ENCODE assay signal across 6 cellular contexts in the genomic region with DNA sequence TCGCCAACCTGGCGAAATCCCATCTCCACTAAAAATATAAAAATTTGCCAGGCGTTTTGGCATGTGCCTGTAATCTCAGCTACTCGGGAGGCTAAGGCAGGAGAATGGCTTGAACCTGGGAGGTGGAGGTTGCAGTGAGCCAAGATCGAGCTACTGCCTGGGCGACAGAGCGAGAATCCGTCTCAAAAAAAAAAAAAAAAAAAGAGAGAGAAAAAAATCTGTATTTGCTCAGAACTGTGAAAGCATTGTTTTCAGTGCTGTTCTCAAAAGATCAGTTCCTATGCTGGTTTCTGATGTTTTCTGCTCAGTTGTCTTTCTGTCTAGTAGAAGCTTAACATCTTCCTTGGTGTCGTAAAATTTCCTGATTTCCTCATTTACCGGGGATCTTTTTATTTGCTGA. TPM values are rescaled to one million over a fixed set of nuclear protein-coding genes. Genes with fewer than 3 reads are reported as not detected.
DNase-seq lines count a peak whose midpoint lies in the region; ATAC-seq and TF ChIP-seq lines count a peak whose summit lies in the region.

No MANE protein-coding gene starts in this region.

- peaks cover 56% of the 10 kb centered on the region for H3K36me3 Mint-ChIP-seq in activated CD4-positive, alpha-beta memory T cell treated with anti-CD3 and anti-CD28 coated beads, Interleukin-2, amount 10 ng/mL, durations not matched to agents 7 days and 5 days (ENCODE audit: low read depth)
- no peaks in the 10 kb centered on the region for H3K36me3 Mint-ChIP-seq in natural killer cell

- no peaks in the 10 kb centered on the region for H3K27me3 Mint-ChIP-seq in activated CD4-positive, alpha-beta memory T cell treated with anti-CD3 and anti-CD28 coated beads, Interleukin-2, amount 10 ng/mL, durations not matched to agents 7 days and 5 days
- no peaks in the 10 kb centered on the region for H3K27me3 Mint-ChIP-seq in natural killer cell (ENCODE audit: low read depth in 2 of 2)

- CTCF ChIA-PET in activated CD4-positive, alpha-beta memory T cell treated with anti-CD3 and anti-CD28 coated beads, Interleukin-2, amount 10 ng/mL, durations not matched to agents 7 days and 5 days (lab: Charles Lee): interaction anchor here (0.6 to 4.7 kb wide), 12 partner anchors 15 to 311 kb away, joined by 3 to 46 read pairs (median 4); no protein-coding TSS in a partner anchor

- POLR2A ChIA-PET in activated CD4-positive, alpha-beta memory T cell treated with anti-CD3 and anti-CD28 coated beads, Interleukin-2, amount 10 ng/mL, durations not matched to agents 7 days and 5 days (lab: Charles Lee): interaction anchor here (0.8 to 4.9 kb wide), 15 partner anchors 10 to 342 kb away, joined by 3 to 114 read pairs (median 7); a partner anchor contains a TSS

- no peak for DNase-seq in activated CD4-positive, alpha-beta memory T cell treated with anti-CD3 and anti-CD28 coated beads, Interleukin-2, amount 10 ng/mL, durations not matched to agents 7 days and 5 days
- DNase-seq in natural killer cell (no peak), hippocampal formation (lab: John Stamatoyannopoulos, UW) (no peak)

- H3K4me1 Mint-ChIP-seq in activated CD4-positive, alpha-beta memory T cell treated with anti-CD3 and anti-CD28 coated beads, Interleukin-2, amount 10 ng/mL, durations not matched to agents 7 days and 5 days: peaks cover 66% of the 10 kb centered on the region
- H3K4me1 Mint-ChIP-seq in natural killer cell: peaks cover 64 to 73% of the 10 kb centered on the region in 2 donors

- no peaks in the 10 kb centered on the region for H3K9me3 Mint-ChIP-seq in activated CD4-positive, alpha-beta memory T cell treated with anti-CD3 and anti-CD28 coated beads, Interleukin-2, amount 10 ng/mL, durations not matched to agents 7 days and 5 days
- H3K9me3 Mint-ChIP-seq in natural killer cell: peaks cover 0 to 3% of the 10 kb centered on the region in 2 donors

- TF ChIP-seq CTCF in GM12875 (IDR thresholded peaks at IDR 0.05; ENCODE audit: borderline replicate concordance, insufficient read depth, low read depth, low read length) (no peak), natural killer cell (IDR thresholded peaks at IDR 0.05) (no peak)

- H3K4me3 Mint-ChIP-seq in activated CD4-positive, alpha-beta memory T cell treated with anti-CD3 and anti-CD28 coated beads, Interleukin-2, amount 10 ng/mL, durations not matched to agents 7 days and 5 days: peak overlapping the region; percentile 94
- peak overlapping the region; percentile 94 for H3K4me3 Mint-ChIP-seq in natural killer cell

- intact Hi-C loops in natural killer cell (cut with micrococcal nuclease): loop anchor here (5.0 to 10.0 kb wide), 2 partner anchors 84 to 152 kb away; a partner anchor contains a TSS

- no peak for ATAC-seq in natural killer cell
- ATAC-seq in HG02884 (IDR thresholded peaks at IDR 0.05; ENCODE audit: unreplicated experiment): no peak
- ATAC-seq in GM21529 (IDR thresholded peaks at IDR 0.05; ENCODE audit: unreplicated experiment): no peak

- H3K27ac Mint-ChIP-seq in activated CD4-positive, alpha-beta memory T cell treated with anti-CD3 and anti-CD28 coated beads, Interleukin-2, amount 10 ng/mL, durations not matched to agents 7 days and 5 days: peak overlapping the region; percentile 96
- H3K27ac Mint-ChIP-seq in natural killer cell: peak overlapping the region; percentile 98 to 100

- H3K4me3 ChIP-seq in GM12875 (ENCODE audit: low read depth, low read length): peak overlapping the region; percentile 50

RNA-seq across cellular contexts. Expression of a gene that starts 2.5 kb away (rescaled TPM):
- 100 to 1,000 TPM; 137 to 145 TPM for total RNA-seq in activated CD4-positive, alpha-beta memory T cell treated with anti-CD3 and anti-CD28 coated beads, Interleukin-2, amount 10 ng/mL, durations not matched to agents 7 days and 5 days
- total RNA-seq in natural killer cell: 100 to 1,000 TPM; 143 to 165 (median 147) TPM

RNA-seq across cellular contexts. Expression of a gene that starts 3.0 kb away (rescaled TPM):
- 10 to 100 TPM; 58.3 to 60.4 TPM for total RNA-seq in activated CD4-positive, alpha-beta memory T cell treated with anti-CD3 and anti-CD28 coated beads, Interleukin-2, amount 10 ng/mL, durations not matched to agents 7 days and 5 days
- 10 to 100 TPM; 36.7 to 45.8 (median 44.7) TPM for total RNA-seq in natural killer cell

RNA-seq across cellular contexts. Expression of a gene that starts 9.9 kb away (rescaled TPM):
- total RNA-seq in activated CD4-positive, alpha-beta memory T cell treated with anti-CD3 and anti-CD28 coated beads, Interleukin-2, amount 10 ng/mL, durations not matched to agents 7 days and 5 days: 1 to 10 TPM; 4.6 to 7.6 TPM
- total RNA-seq in natural killer cell: 1 to 10 TPM in 1 of 3 donors, under 1 TPM in 2; 0.55 to 2.1 (median 0.88) TPM

RNA-seq across cellular contexts. Expression of a gene that starts 17.0 kb away (rescaled TPM):
- total RNA-seq in activated CD4-positive, alpha-beta memory T cell treated with anti-CD3 and anti-CD28 coated beads, Interleukin-2, amount 10 ng/mL, durations not matched to agents 7 days and 5 days: 1 to 10 TPM in 1 of 2 experiments, under 1 TPM in 1; 0.73 to 1.3 TPM
- 1 to 10 TPM in 1 of 3 donors, under 1 TPM in 1, not detected in 1; 0.82 to 2.0 TPM for total RNA-seq in natural killer cell

RNA-seq across cellular contexts. Expression of a gene that starts 42.8 kb away (rescaled TPM):
- under 1 TPM; 0.70 to 0.88 TPM for total RNA-seq in activated CD4-positive, alpha-beta memory T cell treated with anti-CD3 and anti-CD28 coated beads, Interleukin-2, amount 10 ng/mL, durations not matched to agents 7 days and 5 days
- total RNA-seq in natural killer cell: 1 to 10 TPM; 5.7 to 9.5 (median 8.4) TPM
